10 cellular contexts compared by ENCODE assay signal in genomic region chr3:49016414-49017228, GRCh38. TPM values are rescaled to one million over a fixed set of nuclear protein-coding genes. Genes with fewer than 3 reads are reported as not detected.
DNase-seq lines count a peak whose midpoint lies in the region; ATAC-seq and TF ChIP-seq lines count a peak whose summit lies in the region.
"Had no signal": no experiment of that assay in that cellular context is flagged by ENCODE, and none has a peak within 500 bp of the region (broad histone marks: within the 10 kb centered on the region; RNA-seq: fewer than 3 reads in every experiment).

No MANE protein-coding gene starts in this region.

- no peak for TF ChIP-seq CTCF in GM23338 (conservative IDR thresholded peaks at IDR 0.05; ENCODE audit: low read depth in 2 of 2)

- H3K27me3 ChIP-seq in CD4-positive, CD25-positive, alpha-beta regulatory T cell (ENCODE audit: control insufficient read depth, insufficient read depth, low read length), result no peaks in the 10 kb centered on the region
- no peaks in the 10 kb centered on the region for H3K27me3 ChIP-seq in GM23338 (ENCODE audit: insufficient read depth)

- H3K27ac ChIP-seq in CD4-positive, CD25-positive, alpha-beta regulatory T cell (ENCODE audit: insufficient read depth, low read length, poor library complexity, severe bottlenecking), result peak overlapping the region; percentile 78
- no peak overlapping the region for H3K27ac ChIP-seq in GM23338 (ENCODE audit: low read depth)

- no peak for DNase-seq in CD4-positive, CD25-positive, alpha-beta regulatory T cell
- DNase-seq in GM23338 (ENCODE audit: low spot score) (no peak), memory B cell (ENCODE audit: low spot score in 2 of 2) (no peak), GOT3 (lab: John Stamatoyannopoulos, UW) (no peak), ecto neural progenitor cell (ENCODE audit: low spot score) (no peak), kidney glomerular epithelial cell (lab: John Stamatoyannopoulos, UW) (no peak), NCI-H2171 treated with DMSO at 0.1 percent for 48 hours (lab: John Stamatoyannopoulos, UW) (no peak)
- no peak for DNase-seq in activated CD4-positive, alpha-beta memory T cell treated with anti-CD3 and anti-CD28 coated beads, Interleukin-2, amount 10 ng/mL, durations not matched to agents 7 days and 5 days
- DNase-seq: glutamatergic neuron, NCI-H524 had no signal

- H3K4me3 Mint-ChIP-seq in CD4-positive, CD25-positive, alpha-beta regulatory T cell, result peak overlapping the region; percentile 86 to 98 (median 92)
- H3K4me3 Mint-ChIP-seq in GM23338, result peak overlapping the region; percentile 93
- H3K4me3 Mint-ChIP-seq in activated CD4-positive, alpha-beta memory T cell treated with anti-CD3 and anti-CD28 coated beads, Interleukin-2, amount 10 ng/mL, durations not matched to agents 7 days and 5 days, result no peak overlapping the region
- H3K4me3 Mint-ChIP-seq in memory B cell, result peak overlapping the region; percentile 99

- no peak overlapping the region for H2AFZ ChIP-seq in GM23338

- H3K9me2 ChIP-seq in GM23338 (ENCODE audit: insufficient read depth), result no peaks in the 10 kb centered on the region

- no peak overlapping the region for H3K4me3 ChIP-seq in CD4-positive, CD25-positive, alpha-beta regulatory T cell (ENCODE audit: low read depth, low read length)
- H3K4me3 ChIP-seq in GM23338, result peak overlapping the region; percentile 97; the same call in 1 of the 2 replicates

- ATAC-seq in CD4-positive, CD25-positive, alpha-beta regulatory T cell (ENCODE audit: low read depth in 2 of 2), result no peak
- ATAC-seq in GM23338, result no peak
- no peak for ATAC-seq in memory B cell (ENCODE audit: low read depth)

- peaks cover 13% of the 10 kb centered on the region for H3K79me2 ChIP-seq in GM23338 (replicated peaks; ENCODE audit: insufficient read depth)

- peaks cover 5 to 50% (median 22%) of the 10 kb centered on the region in 4 donors for H3K4me1 Mint-ChIP-seq in CD4-positive, CD25-positive, alpha-beta regulatory T cell
- H3K4me1 Mint-ChIP-seq in GM23338 (peaks cover 19% of the 10 kb centered on the region), memory B cell (peaks cover 18% of the 10 kb centered on the region)
- H3K4me1 Mint-ChIP-seq in activated CD4-positive, alpha-beta memory T cell treated with anti-CD3 and anti-CD28 coated beads, Interleukin-2, amount 10 ng/mL, durations not matched to agents 7 days and 5 days, result peaks cover 43% of the 10 kb centered on the region

- H3K27me3 Mint-ChIP-seq in CD4-positive, CD25-positive, alpha-beta regulatory T cell, result peaks cover 5% of the 10 kb centered on the region
- peaks cover 23% of the 10 kb centered on the region for H3K27me3 Mint-ChIP-seq in GM23338 (ENCODE audit: insufficient read depth, low read depth, poor library complexity)
- no peaks in the 10 kb centered on the region for H3K27me3 Mint-ChIP-seq in activated CD4-positive, alpha-beta memory T cell treated with anti-CD3 and anti-CD28 coated beads, Interleukin-2, amount 10 ng/mL, durations not matched to agents 7 days and 5 days
- no peaks in the 10 kb centered on the region for H3K27me3 Mint-ChIP-seq in memory B cell

- CTCF ChIA-PET in activated CD4-positive, alpha-beta memory T cell treated with anti-CD3 and anti-CD28 coated beads, Interleukin-2, amount 10 ng/mL, durations not matched to agents 7 days and 5 days (lab: Charles Lee), result interaction anchor here (1.1 to 9.4 kb wide), 6 partner anchors 9 to 580 kb away, joined by 3 to 117 read pairs (median 6); partner anchors contain the start of genes IMPDH2, P4HTM, QRICH1 and WDR6

- peaks cover 36% of the 10 kb centered on the region for H3F3A ChIP-seq in GM23338 (replicated peaks; ENCODE audit: low read depth)

- POLR2A ChIA-PET in activated CD4-positive, alpha-beta memory T cell treated with anti-CD3 and anti-CD28 coated beads, Interleukin-2, amount 10 ng/mL, durations not matched to agents 7 days and 5 days (lab: Charles Lee), result interaction anchor here (0.9 to 15.9 kb wide), 7 partner anchors 9 to 924 kb away, joined by 3 to 309 read pairs (median 12); partner anchors contain the start of genes IMPDH2, NICN1, P4HTM and QRICH1

- peaks cover 32% of the 10 kb centered on the region for H3K4me1 ChIP-seq in CD4-positive, CD25-positive, alpha-beta regulatory T cell (ENCODE audit: control insufficient read depth, insufficient read depth, low read length, poor library complexity, severe bottlenecking)
- H3K4me1 ChIP-seq in GM23338 (ENCODE audit: insufficient read depth), result peaks cover 19% of the 10 kb centered on the region; the same call in 1 of the 2 replicates

- H3K36me3 ChIP-seq in CD4-positive, CD25-positive, alpha-beta regulatory T cell (ENCODE audit: control insufficient read depth, insufficient read depth, low read length), result peaks cover 45% of the 10 kb centered on the region
- H3K36me3 ChIP-seq in GM23338 (ENCODE audit: insufficient read depth), result peaks cover 15% of the 10 kb centered on the region

- H3K9me3 Mint-ChIP-seq in CD4-positive, CD25-positive, alpha-beta regulatory T cell, result no peaks in the 10 kb centered on the region
- H3K9me3 Mint-ChIP-seq in GM23338, result no peaks in the 10 kb centered on the region; the same call in 2 of the 3 replicates
- H3K9me3 Mint-ChIP-seq in activated CD4-positive, alpha-beta memory T cell treated with anti-CD3 and anti-CD28 coated beads, Interleukin-2, amount 10 ng/mL, durations not matched to agents 7 days and 5 days, result no peaks in the 10 kb centered on the region
- H3K9me3 Mint-ChIP-seq in memory B cell, result no peaks in the 10 kb centered on the region

- peaks cover 15% of the 10 kb centered on the region for H3K36me3 Mint-ChIP-seq in CD4-positive, CD25-positive, alpha-beta regulatory T cell
- peaks cover 54% of the 10 kb centered on the region for H3K36me3 Mint-ChIP-seq in GM23338 (ENCODE audit: low read depth)
- H3K36me3 Mint-ChIP-seq in activated CD4-positive, alpha-beta memory T cell treated with anti-CD3 and anti-CD28 coated beads, Interleukin-2, amount 10 ng/mL, durations not matched to agents 7 days and 5 days (ENCODE audit: low read depth), result peaks cover 43% of the 10 kb centered on the region
- peaks cover 8% of the 10 kb centered on the region for H3K36me3 Mint-ChIP-seq in memory B cell

- peaks cover 13% of the 10 kb centered on the region for H4K20me1 ChIP-seq in GM23338 (replicated peaks; ENCODE audit: insufficient read depth)

- H3K27ac Mint-ChIP-seq in CD4-positive, CD25-positive, alpha-beta regulatory T cell, result peak overlapping the region in 2 of 3 donors; percentile 45 to 46
- H3K27ac Mint-ChIP-seq in GM23338 (no peak overlapping the region), memory B cell (peak overlapping the region; percentile 14)
- peak overlapping the region; percentile 62 for H3K27ac Mint-ChIP-seq in activated CD4-positive, alpha-beta memory T cell treated with anti-CD3 and anti-CD28 coated beads, Interleukin-2, amount 10 ng/mL, durations not matched to agents 7 days and 5 days

- no peaks in the 10 kb centered on the region for H3K9me3 ChIP-seq in CD4-positive, CD25-positive, alpha-beta regulatory T cell (ENCODE audit: control insufficient read depth in 2 of 2, low read length in 2 of 2)

- H3K4me2 ChIP-seq in GM23338, result peak overlapping the region; percentile 99; the same call in 1 of the 2 replicates

TF ChIP-seq in GM23338, 12 proteins besides CTCF, POLR2A, EP300 and RAD21 (continues in another document):
- TF ChIP-seq NANOG (IDR thresholded peaks at IDR 0.05; ENCODE audit: borderline replicate concordance) (no peak), JUNB (IDR thresholded peaks at IDR 0.05; ENCODE audit: unreplicated experiment) (no peak), CREB1 (CRISPR knock-in tag; IDR thresholded peaks at IDR 0.05; ENCODE audit: low read depth) (no peak), POLR2AphosphoS5 (IDR thresholded peaks at IDR 0.05; ENCODE audit: low read depth) (no peak), EZH2phosphoT487 (IDR thresholded peaks at IDR 0.05; ENCODE audit: unreplicated experiment) (no peak), STAT1 (IDR thresholded peaks at IDR 0.05; ENCODE audit: unreplicated experiment) (no peak), ZNF331 (CRISPR knock-in tag; IDR thresholded peaks at IDR 0.05; ENCODE audit: low read depth) (no peak)

RNA-seq across cellular contexts. Expression of gene DALRD3, which starts 1.8 kb away (rescaled TPM):
- total RNA-seq in CD4-positive, CD25-positive, alpha-beta regulatory T cell, result 22.2 TPM
- 10 to 100 TPM; 30.0 to 40.8 (median 32.1) TPM for polyA plus RNA-seq in CD4-positive, CD25-positive, alpha-beta regulatory T cell
- 38.0 and 57.7 TPM in 2 replicates for total RNA-seq in GM23338 (2014; rRNA removed; shearing (Covaris generic))
- 31.0 and 31.3 TPM in 2 replicates for polyA plus RNA-seq in GM23338 (2016; fragmentation: Nextera tagmentation; extraction: Ambion mirVana)
- 10 to 100 TPM; 21.6 to 24.5 TPM for total RNA-seq in activated CD4-positive, alpha-beta memory T cell treated with anti-CD3 and anti-CD28 coated beads, Interleukin-2, amount 10 ng/mL, durations not matched to agents 7 days and 5 days

RNA-seq across cellular contexts. Expression of gene NDUFAF3, which starts 5.3 kb away (rescaled TPM):
- total RNA-seq in CD4-positive, CD25-positive, alpha-beta regulatory T cell, result 57.8 TPM
- polyA plus RNA-seq in CD4-positive, CD25-positive, alpha-beta regulatory T cell, result 100 to 1,000 TPM; 155 to 179 (median 162) TPM
- total RNA-seq in GM23338 (2014; rRNA removed; shearing (Covaris generic)), result 32.3 and 49.9 TPM in 2 replicates
- 118 and 122 TPM in 2 replicates for polyA plus RNA-seq in GM23338 (2016; fragmentation: Nextera tagmentation; extraction: Ambion mirVana)
- 100 to 1,000 TPM in 1 of 2 experiments, 10 to 100 TPM in 1; 98.1 to 108 TPM for total RNA-seq in activated CD4-positive, alpha-beta memory T cell treated with anti-CD3 and anti-CD28 coated beads, Interleukin-2, amount 10 ng/mL, durations not matched to agents 7 days and 5 days

RNA-seq across cellular contexts. Expression of gene WDR6, which starts 9.4 kb away (rescaled TPM):
- 208 TPM for total RNA-seq in CD4-positive, CD25-positive, alpha-beta regulatory T cell
- polyA plus RNA-seq in CD4-positive, CD25-positive, alpha-beta regulatory T cell, result 100 to 1,000 TPM in 3 of 4 donors, 10 to 100 TPM in 1; 74.0 to 117 (median 112) TPM
- total RNA-seq in GM23338 (2014; rRNA removed; shearing (Covaris generic)), result 151 and 156 TPM in 2 replicates
- polyA plus RNA-seq in GM23338 (2016; fragmentation: Nextera tagmentation; extraction: Ambion mirVana), result 76.5 and 83.7 TPM in 2 replicates
- 100 to 1,000 TPM; 135 to 148 TPM for total RNA-seq in activated CD4-positive, alpha-beta memory T cell treated with anti-CD3 and anti-CD28 coated beads, Interleukin-2, amount 10 ng/mL, durations not matched to agents 7 days and 5 days

RNA-seq across cellular contexts. Expression of gene IMPDH2, which starts 12.6 kb away (rescaled TPM):
- total RNA-seq in CD4-positive, CD25-positive, alpha-beta regulatory T cell, result 78.4 TPM
- 10 to 100 TPM; 58.6 to 81.3 (median 73.0) TPM for polyA plus RNA-seq in CD4-positive, CD25-positive, alpha-beta regulatory T cell
- total RNA-seq in GM23338 (2014; rRNA removed; shearing (Covaris generic)), result 297 and 314 TPM in 2 replicates
- 198 and 216 TPM in 2 replicates for polyA plus RNA-seq in GM23338 (2016; fragmentation: Nextera tagmentation; extraction: Ambion mirVana)
- total RNA-seq in activated CD4-positive, alpha-beta memory T cell treated with anti-CD3 and anti-CD28 coated beads, Interleukin-2, amount 10 ng/mL, durations not matched to agents 7 days and 5 days, result 100 to 1,000 TPM; 131 to 133 TPM

RNA-seq across cellular contexts. Expression of gene P4HTM, which starts 26.6 kb away (rescaled TPM):
- 39.2 TPM for total RNA-seq in CD4-positive, CD25-positive, alpha-beta regulatory T cell
- polyA plus RNA-seq in CD4-positive, CD25-positive, alpha-beta regulatory T cell, result 10 to 100 TPM; 19.5 to 29.9 (median 24.4) TPM
- 22.1 and 28.7 TPM in 2 replicates for total RNA-seq in GM23338 (2014; rRNA removed; shearing (Covaris generic))
- 15.9 and 17.9 TPM in 2 replicates for polyA plus RNA-seq in GM23338 (2016; fragmentation: Nextera tagmentation; extraction: Ambion mirVana)
- 10 to 100 TPM; 48.4 to 49.9 TPM for total RNA-seq in activated CD4-positive, alpha-beta memory T cell treated with anti-CD3 and anti-CD28 coated beads, Interleukin-2, amount 10 ng/mL, durations not matched to agents 7 days and 5 days
